29 cellular contexts compared by ENCODE assay signal in genomic region chr4:52789774-52790173, GRCh38. TPM values are rescaled to one million over a fixed set of nuclear protein-coding genes. Genes with fewer than 3 reads are reported as not detected.
"Had no signal": no experiment of that assay in that cellular context is flagged by ENCODE, and none has a peak within 500 bp of the region (broad histone marks: within the 10 kb centered on the region; RNA-seq: fewer than 3 reads in every experiment).

No MANE protein-coding gene starts in this region.

- H3K9me3 ChIP-seq: stomach, suprapubic skin, testis, thoracic aorta, thyroid gland, tibial artery, tibial nerve, transverse colon, upper lobe of left lung, upper lobe of right lung, uterus, vagina had no signal

- ATAC-seq: stimulated activated effector memory CD8-positive, alpha-beta T cell treated with anti-CD3 and anti-CD28 coated beads, Interleukin-12 subunit alpha, Interleukin-12 subunit beta, amount 100 ng/mL, for 72 hours; stimulated activated memory B cell treated with anti-CD40 and anti-IgM and Interleukin-4, amounts not matched to agents 10 μg/mL and 1 μg/mL and 100 μg/mL, for 72 hours; stimulated activated naive B cell treated with anti-CD40 and anti-IgM and Interleukin-4, amounts not matched to agents 10 μg/mL and 1 μg/mL and 100 μg/mL, for 72 hours; stimulated activated naive CD8-positive, alpha-beta T cell treated with anti-CD3 and anti-CD28 coated beads, Interleukin-15, amount 100 ng/mL, for 72 hours; stimulated activated naive CD8-positive, alpha-beta T cell treated with anti-CD3 and anti-CD28 coated beads, Interleukin-15, Interleukin-2, amounts not matched to agents 100 U/mL and 50 U/mL, for 24 hours; upper lobe of right lung had no signal

- H3K27ac ChIP-seq: stomach, suprapubic skin, testis, thoracic aorta, thyroid gland, tibial artery, tibial nerve, transverse colon, upper lobe of left lung, upper lobe of right lung, uterus, vagina had no signal

- H3K4me3 Mint-ChIP-seq: stimulated activated effector memory CD8-positive, alpha-beta T cell treated with anti-CD3 and anti-CD28 coated beads, Interleukin-12 subunit alpha, Interleukin-12 subunit beta, amount 100 ng/mL, for 72 hours; stimulated activated memory B cell treated with anti-CD40 and anti-IgM and Interleukin-4, amounts not matched to agents 10 μg/mL and 1 μg/mL and 100 μg/mL, for 72 hours; stimulated activated naive B cell treated with anti-CD40 and anti-IgM and Interleukin-4, amounts not matched to agents 10 μg/mL and 1 μg/mL and 100 μg/mL, for 72 hours; stimulated activated naive CD8-positive, alpha-beta T cell treated with anti-CD3 and anti-CD28 coated beads, Interleukin-15, amount 100 ng/mL, for 72 hours; stimulated activated naive CD8-positive, alpha-beta T cell treated with anti-CD3 and anti-CD28 coated beads, Interleukin-15, Interleukin-2, amounts not matched to agents 100 ng/mL and 50 ng/mL, for 24 hours; type B pancreatic cell had no signal

- H3K27ac Mint-ChIP-seq: stimulated activated effector memory CD8-positive, alpha-beta T cell treated with anti-CD3 and anti-CD28 coated beads, Interleukin-12 subunit alpha, Interleukin-12 subunit beta, amount 100 ng/mL, for 72 hours; stimulated activated memory B cell treated with anti-CD40 and anti-IgM and Interleukin-4, amounts not matched to agents 10 μg/mL and 1 μg/mL and 100 μg/mL, for 72 hours; stimulated activated naive B cell treated with anti-CD40 and anti-IgM and Interleukin-4, amounts not matched to agents 10 μg/mL and 1 μg/mL and 100 μg/mL, for 72 hours; stimulated activated naive CD8-positive, alpha-beta T cell treated with anti-CD3 and anti-CD28 coated beads, Interleukin-15, Interleukin-2, amounts not matched to agents 100 ng/mL and 50 ng/mL, for 24 hours; type B pancreatic cell had no signal

- H3K36me3 ChIP-seq: stomach, suprapubic skin, thoracic aorta, thyroid gland, tibial artery, tibial nerve, transverse colon, upper lobe of left lung, upper lobe of right lung, uterus, vagina had no signal

- H3K4me1 Mint-ChIP-seq: stimulated activated effector memory CD8-positive, alpha-beta T cell treated with anti-CD3 and anti-CD28 coated beads, Interleukin-12 subunit alpha, Interleukin-12 subunit beta, amount 100 ng/mL, for 72 hours; stimulated activated memory B cell treated with anti-CD40 and anti-IgM and Interleukin-4, amounts not matched to agents 10 μg/mL and 1 μg/mL and 100 μg/mL, for 72 hours; stimulated activated naive B cell treated with anti-CD40 and anti-IgM and Interleukin-4, amounts not matched to agents 10 μg/mL and 1 μg/mL and 100 μg/mL, for 72 hours; stimulated activated naive CD8-positive, alpha-beta T cell treated with anti-CD3 and anti-CD28 coated beads, Interleukin-15, amount 100 ng/mL, for 72 hours had no signal

- H3K27me3 ChIP-seq: stomach, suprapubic skin, testis, thyroid gland, tibial artery, tibial nerve, transverse colon, upper lobe of left lung, upper lobe of right lung, uterus, vagina had no signal

- DNase-seq: stimulated activated CD4-positive, alpha-beta T cell treated with anti-CD3 and anti-CD28 coated beads, Interleukin-2, amount 100 ng/mL, for 48 hours; stimulated activated CD4-positive, alpha-beta T cell treated with anti-CD3 and anti-CD28 coated beads, Interleukin-4, amount 100 ng/mL, for 1 hour; stimulated activated CD4-positive, alpha-beta T cell treated with anti-CD3 and anti-CD28 coated beads, Interleukin-4, amount 100 ng/mL, for 24 hours; stimulated activated CD4-positive, alpha-beta T cell treated with anti-CD3 and anti-CD28 coated beads, Interleukin-4, amount 100 ng/mL, for 4 hours; stimulated activated CD8-positive, alpha-beta memory T cell treated with anti-CD3 and anti-CD28 coated beads, Interleukin-4, amount 100 ng/mL, for 48 hours; stimulated activated naive B cell treated with anti-CD40 and anti-IgM and Interleukin-4, amounts not matched to agents 10 μg/mL and 1 μg/mL and 100 μg/mL, for 72 hours; stimulated activated naive CD4-positive, alpha-beta T cell; stimulated activated naive CD4-positive, alpha-beta T cell treated with Interleukin-2 at 50 U/mL for 16 hours; stimulated activated naive CD8-positive, alpha-beta T cell treated with anti-CD3 and anti-CD28 coated beads, Interleukin-15, amount 100 ng/mL, for 72 hours; stimulated activated naive CD8-positive, alpha-beta T cell treated with anti-CD3 and anti-CD28 coated beads, Interleukin-15, Interleukin-2, amounts not matched to agents 100 U/mL and 50 U/mL, for 24 hours; stomach; substantia nigra; testis; thyroid gland; tibial artery; transverse colon; trophoblast cell; upper lobe of left lung; upper lobe of right lung; uterus had no signal

- H3K9me3 Mint-ChIP-seq: stimulated activated effector memory CD8-positive, alpha-beta T cell treated with anti-CD3 and anti-CD28 coated beads, Interleukin-12 subunit alpha, Interleukin-12 subunit beta, amount 100 ng/mL, for 72 hours; stimulated activated memory B cell treated with anti-CD40 and anti-IgM and Interleukin-4, amounts not matched to agents 10 μg/mL and 1 μg/mL and 100 μg/mL, for 72 hours; stimulated activated naive B cell treated with anti-CD40 and anti-IgM and Interleukin-4, amounts not matched to agents 10 μg/mL and 1 μg/mL and 100 μg/mL, for 72 hours; stimulated activated naive CD8-positive, alpha-beta T cell treated with anti-CD3 and anti-CD28 coated beads, Interleukin-15, amount 100 ng/mL, for 72 hours; stimulated activated naive CD8-positive, alpha-beta T cell treated with anti-CD3 and anti-CD28 coated beads, Interleukin-15, Interleukin-2, amounts not matched to agents 100 ng/mL and 50 ng/mL, for 24 hours; type B pancreatic cell had no signal

- H3K27me3 Mint-ChIP-seq: stimulated activated naive B cell treated with anti-CD40 and anti-IgM and Interleukin-4, amounts not matched to agents 10 μg/mL and 1 μg/mL and 100 μg/mL, for 72 hours; stimulated activated naive CD8-positive, alpha-beta T cell treated with anti-CD3 and anti-CD28 coated beads, Interleukin-15, amount 100 ng/mL, for 72 hours; stimulated activated naive CD8-positive, alpha-beta T cell treated with anti-CD3 and anti-CD28 coated beads, Interleukin-15, Interleukin-2, amounts not matched to agents 100 ng/mL and 50 ng/mL, for 24 hours; type B pancreatic cell had no signal

- H3K4me3 ChIP-seq: stomach, suprapubic skin, testis, thoracic aorta, thyroid gland, tibial artery, tibial nerve, transverse colon, upper lobe of left lung, upper lobe of right lung, uterus, vagina had no signal

- FAIRE-seq: urothelium cell line had no signal

- H3K4me1 ChIP-seq: stomach, suprapubic skin, testis, thyroid gland, tibial artery, tibial nerve, transverse colon, upper lobe of left lung, upper lobe of right lung, uterus, vagina had no signal

- H3K36me3 Mint-ChIP-seq: stimulated activated effector memory CD8-positive, alpha-beta T cell treated with anti-CD3 and anti-CD28 coated beads, Interleukin-12 subunit alpha, Interleukin-12 subunit beta, amount 100 ng/mL, for 72 hours; stimulated activated memory B cell treated with anti-CD40 and anti-IgM and Interleukin-4, amounts not matched to agents 10 μg/mL and 1 μg/mL and 100 μg/mL, for 72 hours; stimulated activated naive B cell treated with anti-CD40 and anti-IgM and Interleukin-4, amounts not matched to agents 10 μg/mL and 1 μg/mL and 100 μg/mL, for 72 hours; type B pancreatic cell had no signal

RNA-seq across cellular contexts. Expression of gene ERVMER34-1, which starts 38.5 kb away (rescaled TPM):
- total RNA-seq: thoracic aorta had no signal
